ENCODE assay signal across 15 cellular contexts in the genomic region with DNA sequence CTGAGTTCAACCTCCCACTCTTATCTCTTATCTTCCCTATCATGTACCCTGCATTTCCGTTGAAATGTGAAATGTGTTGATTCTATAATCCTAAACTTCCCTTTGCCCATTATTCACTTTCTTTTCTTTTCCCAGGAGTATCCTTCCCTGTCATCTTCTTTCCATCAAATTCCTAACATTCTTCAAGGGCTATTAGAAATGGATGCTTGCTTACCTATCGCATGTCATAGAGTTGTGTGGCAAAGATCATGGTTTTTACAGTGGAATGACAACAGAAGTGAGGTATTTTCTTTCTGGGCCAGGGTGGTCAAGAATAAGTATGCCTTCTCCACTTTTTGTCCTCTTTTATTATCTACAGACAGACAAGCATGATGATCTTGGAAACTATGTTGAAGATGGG.
"Had no signal": no experiment of that assay in that cellular context is flagged by ENCODE, and none has a peak within 500 bp of the region (broad histone marks: within the 10 kb centered on the region; RNA-seq: fewer than 3 reads in every experiment).

No MANE protein-coding gene starts in this region.

- ATAC-seq: left lobe of liver; mucosa of descending colon; naive thymus-derived CD4-positive, alpha-beta T cell had no signal

- H3K9me3 ChIP-seq: breast epithelium, mucosa of descending colon, neutrophil, upper lobe of left lung had no signal

- DNase-seq: activated CD4-positive, alpha-beta T cell treated with anti-CD3 and anti-CD28 coated beads, Interleukin-2, amount 10 ng/mL, durations not matched to agents 7 days and 5 days; activated CD8-positive, alpha-beta memory T cell treated with anti-CD3 and anti-CD28 coated beads for 24 hours; activated naive CD4-positive, alpha-beta T cell; activated naive CD8-positive, alpha-beta T cell treated with anti-CD3 and anti-CD28 coated beads, Interleukin-2, amount 10 ng/mL, durations not matched to agents 7 days and 5 days; mucosa of descending colon; naive thymus-derived CD4-positive, alpha-beta T cell; stimulated activated CD4-positive, alpha-beta T cell treated with anti-CD3 and anti-CD28 coated beads, Interleukin-4, amount 100 ng/mL, for 24 hours; stimulated activated naive CD4-positive, alpha-beta T cell treated with Interleukin-2 at 50 U/mL for 16 hours; substantia nigra; upper lobe of left lung had no signal

- H3K4me3 ChIP-seq: breast epithelium, mucosa of descending colon, skin epidermis, upper lobe of left lung had no signal

- H3K27me3 ChIP-seq: breast epithelium, neutrophil, upper lobe of left lung had no signal

- H3K36me3 ChIP-seq: breast epithelium, neutrophil, upper lobe of left lung had no signal

- H3K4me1 ChIP-seq: breast epithelium had no signal

- H3K27ac ChIP-seq: epithelial cell of prostate, neutrophil had no signal
